Comparison of ENCODE assay signal across 13 cellular contexts in the genomic region with DNA sequence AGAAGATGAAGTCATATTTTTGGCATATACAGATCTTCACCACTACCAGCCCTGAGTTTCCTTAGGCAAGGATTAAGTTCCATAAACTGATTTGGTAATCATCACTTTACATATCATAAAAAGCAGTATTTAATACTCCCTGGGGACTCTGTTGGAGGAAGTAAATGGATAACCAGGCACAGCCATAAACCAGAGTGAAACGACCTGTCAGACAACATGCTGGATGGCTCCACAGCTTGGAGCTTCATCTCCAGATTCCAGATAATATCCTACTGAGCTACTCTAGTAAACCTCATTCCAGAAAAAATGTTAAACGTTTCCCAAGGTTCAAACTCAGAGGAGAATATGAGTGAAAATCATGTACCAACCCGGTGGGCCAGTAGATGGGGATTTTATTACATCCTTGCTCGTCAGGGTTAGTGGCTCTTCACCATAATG.
"Had no signal": no experiment of that assay in that cellular context is flagged by ENCODE, and none has a peak within 500 bp of the region (broad histone marks: within the 10 kb centered on the region; RNA-seq: fewer than 3 reads in every experiment).

No MANE protein-coding gene starts in this region.

- H3K4me3 ChIP-seq: ascending aorta, right atrium auricular region, tibial nerve had no signal

- H3K27me3 ChIP-seq: ascending aorta, neutrophil, right atrium auricular region, tibial nerve had no signal

- H3K9me3 ChIP-seq: ascending aorta, neutrophil, right atrium auricular region, tibial nerve had no signal

- DNase-seq: activated CD4-positive, alpha-beta T cell treated with anti-CD3 and anti-CD28 coated beads for 4 hours; activated CD8-positive, alpha-beta memory T cell treated with anti-CD3 and anti-CD28 coated beads, Interleukin-2, amount 50 U/mL, for 4 hours; activated CD8-positive, alpha-beta T cell treated with anti-CD3 and anti-CD28 coated beads for 36 hours; activated naive CD4-positive, alpha-beta T cell; activated naive CD8-positive, alpha-beta T cell treated with anti-CD3 and anti-CD28 coated beads, Interleukin-2, amount 50 U/mL, for 24 hours; left cardiac atrium; naive thymus-derived CD8-positive, alpha-beta T cell; posterior cingulate gyrus had no signal

- ATAC-seq: activated CD8-positive, alpha-beta T cell treated with anti-CD3 and anti-CD28 coated beads for 36 hours; activated naive CD8-positive, alpha-beta T cell treated with anti-CD3 and anti-CD28 coated beads, Interleukin-2, amount 50 U/mL, for 24 hours; naive thymus-derived CD8-positive, alpha-beta T cell; stimulated activated effector memory CD8-positive, alpha-beta T cell treated with anti-CD3 and anti-CD28 coated beads, Interleukin-12 subunit alpha, Interleukin-12 subunit beta, amount 100 ng/mL, for 72 hours had no signal

- H3K4me1 ChIP-seq: ascending aorta, right atrium auricular region, tibial nerve had no signal

- H3K27ac ChIP-seq: ascending aorta, neutrophil, right atrium auricular region, tibial nerve had no signal

- H3K36me3 ChIP-seq: ascending aorta, neutrophil, right atrium auricular region, tibial nerve had no signal
